Comparison of ENCODE assay signal across 8 cellular contexts in genomic region chr12:32390572-32391219, GRCh38. TPM values are rescaled to one million over a fixed set of nuclear protein-coding genes. Genes with fewer than 3 reads are reported as not detected.
A peak's percentile ranks its signal among the peaks of the same experiment; 100 is the strongest.
DNase-seq lines count a peak whose midpoint lies in the region; ATAC-seq and TF ChIP-seq lines count a peak whose summit lies in the region.

No MANE protein-coding gene starts in this region.

- TF ChIP-seq CTCF in BJ (IDR thresholded peaks at IDR 0.05; ENCODE audit: insufficient read depth, low read depth, low read length) (no peak), upper lobe of left lung (IDR thresholded peaks at IDR 0.05) (no peak)

- CTCF ChIA-PET in BJ (lab: Yijun Ruan, JAX): interaction anchor here (0.8 kb wide), 1 partner anchor 8 kb away, joined by 3 read pairs; the partner anchor contains the start of gene FGD4

- H3K9me3 ChIP-seq in upper lobe of left lung: no peaks in the 10 kb centered on the region

- peaks cover 2% of the 10 kb centered on the region for H3K4me1 Mint-ChIP-seq in activated naive CD8-positive, alpha-beta T cell treated with anti-CD3 and anti-CD28 coated beads, Interleukin-2, amount 50 U/mL, for 24 hours

- peak overlapping the region in 1 of 4 donors; percentile 48 for H3K27ac ChIP-seq in upper lobe of left lung

- no peaks in the 10 kb centered on the region for H3K9me3 Mint-ChIP-seq in activated naive CD8-positive, alpha-beta T cell treated with anti-CD3 and anti-CD28 coated beads, Interleukin-2, amount 50 U/mL, for 24 hours

- peak overlapping the region; percentile 15 for H3K4me3 ChIP-seq in BJ (ENCODE audit: low read depth, low read length)
- H3K4me3 ChIP-seq in upper lobe of left lung: peak overlapping the region in 3 of 4 donors; percentile 34 to 50 (median 50)

- peaks cover 17% of the 10 kb centered on the region for H3K27me3 Mint-ChIP-seq in activated naive CD8-positive, alpha-beta T cell treated with anti-CD3 and anti-CD28 coated beads, Interleukin-2, amount 50 U/mL, for 24 hours

- H3K36me3 Mint-ChIP-seq in activated naive CD8-positive, alpha-beta T cell treated with anti-CD3 and anti-CD28 coated beads, Interleukin-2, amount 50 U/mL, for 24 hours (ENCODE audit: low read depth): no peaks in the 10 kb centered on the region

- peaks cover 0 to 9% (median 0%) of the 10 kb centered on the region in 4 donors for H3K4me1 ChIP-seq in upper lobe of left lung

- peak overlapping the region; percentile 64 for H3K4me3 Mint-ChIP-seq in activated naive CD8-positive, alpha-beta T cell treated with anti-CD3 and anti-CD28 coated beads, Interleukin-2, amount 50 U/mL, for 24 hours

- no peaks in the 10 kb centered on the region for H3K36me3 ChIP-seq in BJ (ENCODE audit: control insufficient read depth, insufficient read depth, low read length)
- H3K36me3 ChIP-seq in upper lobe of left lung: no peaks in the 10 kb centered on the region

- no peaks in the 10 kb centered on the region for H3K27me3 ChIP-seq in BJ (ENCODE audit: control insufficient read depth, insufficient read depth, low read length)
- H3K27me3 ChIP-seq in upper lobe of left lung: no peaks in the 10 kb centered on the region

- POLR2A ChIA-PET in BJ (lab: Charles Lee): no interaction called here

- no peak overlapping the region for H3K27ac Mint-ChIP-seq in activated naive CD8-positive, alpha-beta T cell treated with anti-CD3 and anti-CD28 coated beads, Interleukin-2, amount 50 U/mL, for 24 hours

- no peak for TF ChIP-seq EP300 in upper lobe of left lung (IDR thresholded peaks at IDR 0.05)

- peak in 1 of 4 donors; percentile 25 for TF ChIP-seq POLR2A in upper lobe of left lung (IDR thresholded peaks at IDR 0.05)

- no peak for DNase-seq in BJ (ENCODE audit: low read depth)
- DNase-seq in activated naive CD8-positive, alpha-beta T cell treated with anti-CD3 and anti-CD28 coated beads, Interleukin-2, amount 50 U/mL, for 24 hours: peak; percentile 24
- DNase-seq in left lobe of liver (ENCODE audit: low spot score): peak; percentile 42
- peak; percentile 55 to 90 for DNase-seq in upper lobe of left lung
- DNase-seq in iPS-NIHi11 (ENCODE audit: low spot score): no peak
- DNase-seq in DMS 273 treated with DMSO at 0.1 percent for 48 hours (lab: John Stamatoyannopoulos, UW): no peak
- DNase-seq in activated CD4-positive, CD25-positive, alpha-beta regulatory T cell (lab: John Stamatoyannopoulos, UW): no peak

- ATAC-seq in HG02938 (IDR thresholded peaks at IDR 0.05; ENCODE audit: unreplicated experiment) (peak; percentile 77), left lobe of liver (peak; percentile 86), upper lobe of left lung (ENCODE audit: low FRiP score in 2 of 2) (peak in 1 of 2 donors; percentile 75)
- ATAC-seq in activated naive CD8-positive, alpha-beta T cell treated with anti-CD3 and anti-CD28 coated beads, Interleukin-2, amount 50 U/mL, for 24 hours: peak; percentile 52

- WGBS in upper lobe of left lung, 2 donors: 66 to 68% methylated on average over 18 to 35 of the region's 47 CpGs

RNA-seq across cellular contexts. Expression of gene FGD4, which starts 8.7 kb away (rescaled TPM):
- polyA plus RNA-seq in BJ (2011; rRNA removed): 11.1 and 14.8 TPM in 2 replicates
- 23.3 and 24.5 TPM in 2 replicates for polyA minus RNA-seq in BJ (2011; rRNA and poly(A)+ RNA removed)
- total RNA-seq in left lobe of liver (21.6 TPM), upper lobe of left lung (10 to 100 TPM; 44.0 to 78.6 (median 55.5) TPM)

Comparison
In these comparisons a context has a peak if more than half of its experiments do, and no peak if none do; other contexts are left out.
1. DNase-seq: peak in activated naive CD8-positive, alpha-beta T cell treated with anti-CD3 and anti-CD28 coated beads, Interleukin-2, amount 50 U/mL, for 24 hours (single experiment), left lobe of liver (single experiment) and upper lobe of left lung (2 of 2); none in BJ (single experiment), iPS-NIHi11 (single experiment), DMS 273 treated with DMSO at 0.1 percent for 48 hours (single experiment) and activated CD4-positive, CD25-positive, alpha-beta regulatory T cell (0 of 4).